Comparison of ENCODE assay signal across 16 cellular contexts in the genomic region with DNA sequence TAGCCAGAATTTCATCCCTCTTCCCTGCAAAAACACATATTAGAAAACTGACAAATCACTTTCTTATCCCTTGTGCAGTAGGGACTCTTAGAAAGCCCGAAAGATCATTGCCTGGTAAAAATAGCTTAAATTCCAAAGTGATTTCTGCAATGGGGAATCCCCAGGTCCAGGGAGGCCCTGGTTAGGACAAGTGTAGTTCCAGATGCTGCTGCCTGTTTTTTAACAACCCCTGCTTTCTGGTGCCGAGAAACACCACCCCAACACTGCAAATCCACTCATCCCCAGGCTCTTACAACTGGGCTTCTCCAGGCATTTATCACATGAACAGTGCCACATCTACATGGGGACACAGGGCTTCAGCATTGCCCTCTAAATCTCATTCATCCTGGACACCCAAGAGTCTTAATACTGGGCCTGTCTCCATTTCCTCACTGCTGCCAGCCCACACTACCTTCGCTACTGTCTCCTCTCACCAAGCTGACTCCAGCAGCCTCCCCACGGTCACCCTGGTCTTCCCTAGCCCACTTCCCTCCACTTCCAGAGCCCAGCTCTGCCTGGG.
DNase-seq lines count a peak whose midpoint lies in the region; ATAC-seq and TF ChIP-seq lines count a peak whose summit lies in the region.
"Had no signal": no experiment of that assay in that cellular context is flagged by ENCODE, and none has a peak within 500 bp of the region (broad histone marks: within the 10 kb centered on the region; RNA-seq: fewer than 3 reads in every experiment).

No MANE protein-coding gene starts in this region.

- 50 to 75% (median 67%) methylated on average over 4 of the region's 4 CpGs for WGBS in adrenal gland, 4 donors

- peak overlapping the region in 1 of 5 donors; percentile 16 for H3K27ac ChIP-seq in adrenal gland
- H3K27ac ChIP-seq: ovary, thyroid gland had no signal

- DNase-seq in AG09319 (ENCODE audit: extremely low read depth, low read depth) = peak; percentile 5
- DNase-seq in M059J (ENCODE audit: low read depth) = peak; percentile 41
- peak; percentile 59 for DNase-seq in choroid plexus epithelial cell (ENCODE audit: low read depth)
- DNase-seq in mesothelial cell of epicardium (ENCODE audit: low spot score in 2 of 2, unreplicated experiment in 2 of 2) = no peak
- DNase-seq in adrenal gland = no peak
- no peak for DNase-seq in activated naive CD4-positive, alpha-beta T cell treated with anti-CD3 and anti-CD28 coated beads for 36 hours
- DNase-seq: activated CD8-positive, alpha-beta memory T cell treated with anti-CD3 and anti-CD28 coated beads, Interleukin-2, amount 10 ng/mL, durations not matched to agents 7 days and 5 days; BE2C; mesendoderm; NCI-H1092 treated with DMSO at 0.1 percent for 48 hours; ovary; thyroid gland had no signal

- peaks cover 6% of the 10 kb centered on the region for H3K9me3 Mint-ChIP-seq in mesothelial cell of epicardium
- no peaks in the 10 kb centered on the region for H3K9me3 Mint-ChIP-seq in activated naive CD4-positive, alpha-beta T cell treated with anti-CD3 and anti-CD28 coated beads for 36 hours
- H3K9me3 Mint-ChIP-seq: activated naive CD4-positive, alpha-beta T cell treated with anti-CD3 and anti-CD28 coated beads, Interleukin-2, amount 50 U/mL, for 24 hours had no signal

- no peaks in the 10 kb centered on the region for H3K4me1 ChIP-seq in adrenal gland (replicated peaks in 1 of 2)
- H3K4me1 ChIP-seq: BE2C, thyroid gland had no signal

- H3K27me3 ChIP-seq in adrenal gland = no peaks in the 10 kb centered on the region
- H3K27me3 ChIP-seq: BE2C, ovary, thyroid gland had no signal

- CTCF ChIA-PET in activated naive CD4-positive, alpha-beta T cell treated with anti-CD3 and anti-CD28 coated beads for 36 hours (lab: Charles Lee) = no interaction called here

- H3K9me3 ChIP-seq in adrenal gland (replicated peaks in 1 of 3) = no peaks in the 10 kb centered on the region
- H3K9me3 ChIP-seq: BE2C, ovary, thyroid gland had no signal

- no peak for ATAC-seq in HG02642 (IDR thresholded peaks at IDR 0.05; ENCODE audit: poor library complexity, unreplicated experiment)
- no peak for ATAC-seq in GM18517 (IDR thresholded peaks at IDR 0.05; ENCODE audit: unreplicated experiment)
- ATAC-seq: activated CD8-positive, alpha-beta memory T cell treated with anti-CD3 and anti-CD28 coated beads, Interleukin-2, amount 10 ng/mL, durations not matched to agents 7 days and 5 days; GM12878 had no signal

- H3K27me3 Mint-ChIP-seq in mesothelial cell of epicardium (ENCODE audit: low read depth) = peaks cover 6% of the 10 kb centered on the region
- no peaks in the 10 kb centered on the region for H3K27me3 Mint-ChIP-seq in activated naive CD4-positive, alpha-beta T cell treated with anti-CD3 and anti-CD28 coated beads for 36 hours (ENCODE audit: low read depth)
- H3K27me3 Mint-ChIP-seq: activated CD8-positive, alpha-beta memory T cell treated with anti-CD3 and anti-CD28 coated beads, Interleukin-2, amount 10 ng/mL, durations not matched to agents 7 days and 5 days had no signal

- no peak overlapping the region for H3K4me3 Mint-ChIP-seq in mesothelial cell of epicardium
- no peak overlapping the region for H3K4me3 Mint-ChIP-seq in activated naive CD4-positive, alpha-beta T cell treated with anti-CD3 and anti-CD28 coated beads for 36 hours
- H3K4me3 Mint-ChIP-seq: activated CD8-positive, alpha-beta memory T cell treated with anti-CD3 and anti-CD28 coated beads, Interleukin-2, amount 10 ng/mL, durations not matched to agents 7 days and 5 days; activated naive CD4-positive, alpha-beta T cell treated with anti-CD3 and anti-CD28 coated beads, Interleukin-2, amount 50 U/mL, for 24 hours had no signal

- intact Hi-C loops in adrenal gland (cut with DNase I) = no loop called here
- intact Hi-C loops in activated naive CD4-positive, alpha-beta T cell treated with anti-CD3 and anti-CD28 coated beads for 36 hours (cut with micrococcal nuclease) = no loop called here

- TF ChIP-seq CTCF in AG09319 (IDR thresholded peaks at IDR 0.05; ENCODE audit: low read depth, low read length) (no peak), choroid plexus epithelial cell (conservative IDR thresholded peaks at IDR 0.05; ENCODE audit: low read depth, low read length) (no peak), mesothelial cell of epicardium (IDR thresholded peaks at IDR 0.05; ENCODE audit: unreplicated experiment) (no peak), adrenal gland (IDR thresholded peaks at IDR 0.05) (no peak)

- H3K27ac Mint-ChIP-seq in mesothelial cell of epicardium = peak overlapping the region; percentile 83
- no peak overlapping the region for H3K27ac Mint-ChIP-seq in activated naive CD4-positive, alpha-beta T cell treated with anti-CD3 and anti-CD28 coated beads for 36 hours
- H3K27ac Mint-ChIP-seq: activated CD8-positive, alpha-beta memory T cell treated with anti-CD3 and anti-CD28 coated beads, Interleukin-2, amount 10 ng/mL, durations not matched to agents 7 days and 5 days; activated naive CD4-positive, alpha-beta T cell treated with anti-CD3 and anti-CD28 coated beads, Interleukin-2, amount 50 U/mL, for 24 hours had no signal

- peaks cover 20% of the 10 kb centered on the region for H3K4me1 Mint-ChIP-seq in mesothelial cell of epicardium
- H3K4me1 Mint-ChIP-seq in activated naive CD4-positive, alpha-beta T cell treated with anti-CD3 and anti-CD28 coated beads for 36 hours (ENCODE audit: low read depth) = no peaks in the 10 kb centered on the region
- H3K4me1 Mint-ChIP-seq: activated CD8-positive, alpha-beta memory T cell treated with anti-CD3 and anti-CD28 coated beads, Interleukin-2, amount 10 ng/mL, durations not matched to agents 7 days and 5 days; activated naive CD4-positive, alpha-beta T cell treated with anti-CD3 and anti-CD28 coated beads, Interleukin-2, amount 50 U/mL, for 24 hours had no signal

- H3K36me3 ChIP-seq in adrenal gland (replicated peaks in 1 of 2) = no peaks in the 10 kb centered on the region
- H3K36me3 ChIP-seq: BE2C, ovary, thyroid gland had no signal

- TF ChIP-seq POLR2A in adrenal gland (IDR thresholded peaks at IDR 0.05) = no peak

- H3K4me3 ChIP-seq in choroid plexus epithelial cell (ENCODE audit: low read depth, low read length) = no peak overlapping the region
- H3K4me3 ChIP-seq in adrenal gland = no peak overlapping the region
- H3K4me3 ChIP-seq: GM12878, ovary, thyroid gland had no signal

- no peaks in the 10 kb centered on the region for H3K36me3 Mint-ChIP-seq in mesothelial cell of epicardium
- no peaks in the 10 kb centered on the region for H3K36me3 Mint-ChIP-seq in activated naive CD4-positive, alpha-beta T cell treated with anti-CD3 and anti-CD28 coated beads for 36 hours (ENCODE audit: low read depth)
- H3K36me3 Mint-ChIP-seq: activated CD8-positive, alpha-beta memory T cell treated with anti-CD3 and anti-CD28 coated beads, Interleukin-2, amount 10 ng/mL, durations not matched to agents 7 days and 5 days; activated naive CD4-positive, alpha-beta T cell treated with anti-CD3 and anti-CD28 coated beads, Interleukin-2, amount 50 U/mL, for 24 hours had no signal

Comparison
In these comparisons a context has a peak if more than half of its experiments do, and no peak if none do; other contexts are left out.
1. DNase-seq: peak in AG09319 (single experiment), M059J (single experiment) and choroid plexus epithelial cell (single experiment); none in mesothelial cell of epicardium (0 of 2), adrenal gland (0 of 7) and activated naive CD4-positive, alpha-beta T cell treated with anti-CD3 and anti-CD28 coated beads for 36 hours (single experiment).